Comparison of ENCODE assay signal across 16 cellular contexts in the genomic region with DNA sequence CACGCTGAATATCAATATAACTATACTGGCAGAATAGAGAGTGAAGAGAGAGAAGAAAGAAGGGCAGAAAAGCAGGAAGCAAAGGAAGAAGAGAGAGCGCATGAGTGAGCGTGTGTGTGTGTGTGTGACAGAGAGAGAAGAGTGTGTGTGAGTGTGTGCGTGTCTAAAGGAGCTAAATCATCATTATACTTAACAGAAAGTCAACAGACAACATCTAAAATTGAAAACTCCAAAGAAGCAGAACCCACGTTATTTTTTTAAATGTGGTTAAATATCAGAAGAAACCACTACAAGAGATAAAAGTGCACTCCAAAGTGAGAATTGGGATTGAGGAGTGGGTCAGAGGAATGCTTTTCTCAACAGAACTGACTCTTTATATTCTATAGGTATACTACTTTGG.
"Had no signal": no experiment of that assay in that cellular context is flagged by ENCODE, and none has a peak within 500 bp of the region (broad histone marks: within the 10 kb centered on the region; RNA-seq: fewer than 3 reads in every experiment).

No MANE protein-coding gene starts in this region.

- H3K9me3 Mint-ChIP-seq: activated CD4-positive, alpha-beta T cell treated with anti-CD3 and anti-CD28 coated beads, Interleukin-2, amount 10 ng/mL, durations not matched to agents 24 days and 14 days; activated T-cell treated with anti-CD3 and anti-CD28 coated beads, Interleukin-2, amount 50 U/mL, for 24 hours; natural killer cell had no signal

- H3K27me3 Mint-ChIP-seq: activated CD4-positive, alpha-beta T cell treated with anti-CD3 and anti-CD28 coated beads, Interleukin-2, amount 10 ng/mL, durations not matched to agents 24 days and 14 days; activated T-cell treated with anti-CD3 and anti-CD28 coated beads, Interleukin-2, amount 50 U/mL, for 24 hours; progenitor cell of endocrine pancreas had no signal

- H3K4me1 Mint-ChIP-seq: activated CD4-positive, alpha-beta T cell treated with anti-CD3 and anti-CD28 coated beads, Interleukin-2, amount 10 ng/mL, durations not matched to agents 24 days and 14 days; natural killer cell had no signal

- H3K36me3 Mint-ChIP-seq: natural killer cell had no signal

- H3K27me3 ChIP-seq: ascending aorta, thyroid gland, uterus had no signal

- H3K4me1 ChIP-seq: ascending aorta, thyroid gland, uterus had no signal

- ATAC-seq: esophagus mucosa, left colon, mucosa of descending colon, natural killer cell, right cardiac atrium had no signal

- H3K9me3 ChIP-seq: ascending aorta, mucosa of descending colon, thyroid gland, uterus had no signal

- H3K4me3 Mint-ChIP-seq: activated CD4-positive, alpha-beta T cell treated with anti-CD3 and anti-CD28 coated beads, Interleukin-2, amount 10 ng/mL, durations not matched to agents 24 days and 14 days; activated T-cell treated with anti-CD3 and anti-CD28 coated beads, Interleukin-2, amount 50 U/mL, for 24 hours; natural killer cell had no signal

- H3K36me3 ChIP-seq: ascending aorta, thyroid gland, uterus had no signal

- H3K27ac Mint-ChIP-seq: activated CD4-positive, alpha-beta T cell treated with anti-CD3 and anti-CD28 coated beads, Interleukin-2, amount 10 ng/mL, durations not matched to agents 24 days and 14 days; activated T-cell treated with anti-CD3 and anti-CD28 coated beads, Interleukin-2, amount 50 U/mL, for 24 hours; natural killer cell; progenitor cell of endocrine pancreas had no signal

- DNase-seq: activated CD4-positive, alpha-beta T cell treated with anti-CD3 and anti-CD28 coated beads, Interleukin-2, amount 10 ng/mL, durations not matched to agents 24 days and 14 days; activated effector memory CD4-positive, alpha-beta T cell treated with Interleukin-2 at 50 U/mL for 16 hours; activated T-cell treated with anti-CD3 and anti-CD28 coated beads, Interleukin-2, amount 50 U/mL, for 24 hours; left colon; mucosa of descending colon; natural killer cell; nucleus accumbens; right cardiac atrium; T1000; thyroid gland; uterus had no signal

- H3K4me3 ChIP-seq: ascending aorta, mucosa of descending colon, smooth muscle cell, thyroid gland, uterus had no signal

- H3K27ac ChIP-seq: ascending aorta, thyroid gland, uterus, VCaP had no signal
